In genomic region chr6:46098678-46099077, GRCh38 we compare ENCODE assay signal across 11 cellular contexts. TPM values are rescaled to one million over a fixed set of nuclear protein-coding genes. Genes with fewer than 3 reads are reported as not detected.
DNase-seq lines count a peak whose midpoint lies in the region; ATAC-seq, FAIRE-seq and TF ChIP-seq lines count a peak whose summit lies in the region.
"Had no signal": no experiment of that assay in that cellular context is flagged by ENCODE, and none has a peak within 500 bp of the region (broad histone marks: within the 10 kb centered on the region; RNA-seq: fewer than 3 reads in every experiment).

No MANE protein-coding gene starts in this region.

- no peaks in the 10 kb centered on the region for H3K36me3 Mint-ChIP-seq in endothelial cell (ENCODE audit: low read depth, unreplicated experiment)

- intact Hi-C loops in pancreas (cut with DNase I): loop anchor here in 1 of 3 donors (10.0 kb wide), 1 partner anchor 306 kb away; no protein-coding TSS in a partner anchor

- H3K4me1 Mint-ChIP-seq in endothelial cell (ENCODE audit: unreplicated experiment): no peaks in the 10 kb centered on the region

- peak; percentile 95 to 98 (median 97) for ATAC-seq in pancreas
- ATAC-seq in GM18519 (IDR thresholded peaks at IDR 0.05; ENCODE audit: low FRiP score, unreplicated experiment): no peak

- FAIRE-seq in pancreas (lab: Jason Lieb, UNC): no peak

- TF ChIP-seq CTCF in pancreas (IDR thresholded peaks at IDR 0.05): no peak
- no peak for TF ChIP-seq CTCF in endothelial cell (IDR thresholded peaks at IDR 0.05; ENCODE audit: unreplicated experiment)

- DNase-seq in DMS53 treated with DMSO at 0.1 percent for 48 hours (lab: John Stamatoyannopoulos, UW; ENCODE audit: unreplicated experiment): peak; percentile 73
- DNase-seq in NCI-H345 (lab: John Stamatoyannopoulos, UW): peak; percentile 84
- peak; percentile 34 for DNase-seq in dermis blood vessel endothelial cell
- DNase-seq in pancreas: peak; percentile 74 to 94 (median 84)
- DNase-seq in GOT3 (lab: John Stamatoyannopoulos, UW): no peak
- DNase-seq in endothelial cell (ENCODE audit: low spot score): no peak
- no peak for DNase-seq in stimulated activated CD4-positive, alpha-beta T cell treated with anti-CD3 and anti-CD28 coated beads, Interleukin-4, amount 100 ng/mL, for 1 hour
- DNase-seq: immature natural killer cell, NCI-H2171 had no signal

- no peak overlapping the region for H3K4me3 ChIP-seq in pancreas

- WGBS in pancreas, 2 donors: 18 to 21% methylated on average over 4 of the region's 4 CpGs

- H3K4me1 ChIP-seq in pancreas: peaks cover 5 to 9% (median 5%) of the 10 kb centered on the region in 3 donors

- no peaks in the 10 kb centered on the region for H3K27me3 ChIP-seq in pancreas

- H3K9me3 ChIP-seq in pancreas: no peaks in the 10 kb centered on the region

- H3K27me3 Mint-ChIP-seq in endothelial cell (ENCODE audit: unreplicated experiment): peaks cover 2% of the 10 kb centered on the region

- no peak overlapping the region for H3K27ac Mint-ChIP-seq in endothelial cell (ENCODE audit: unreplicated experiment)
- H3K27ac Mint-ChIP-seq: immature natural killer cell; T-helper 2 cell treated with Interferon-gamma antibody and Interleukin-4, amounts not matched to agents 5 μg/mL and 100 μg/mL, for 36 hours had no signal

- H3K4me3 Mint-ChIP-seq in endothelial cell (ENCODE audit: unreplicated experiment): no peak overlapping the region
- H3K4me3 Mint-ChIP-seq: immature natural killer cell; T-helper 2 cell treated with Interferon-gamma antibody and Interleukin-4, amounts not matched to agents 5 μg/mL and 100 μg/mL, for 36 hours had no signal

- H3K36me3 ChIP-seq in pancreas: no peaks in the 10 kb centered on the region

- no peaks in the 10 kb centered on the region for H3K9me3 Mint-ChIP-seq in endothelial cell (ENCODE audit: unreplicated experiment)

- H3K27ac ChIP-seq in pancreas: peak overlapping the region in 3 of 4 donors; percentile 25 to 55 (median 44)

RNA-seq across cellular contexts. Expression of gene ENPP4, which starts 31.1 kb away (rescaled TPM):
- 4.9 and 6.9 TPM in 2 replicates for total RNA-seq in dermis blood vessel endothelial cell
- total RNA-seq in pancreas: 10 to 100 TPM in 1 of 6 donors, 1 to 10 TPM in 5; 5.0 to 10.0 (median 6.7) TPM
- polyA plus RNA-seq in pancreas: 1 to 10 TPM; 2.8 to 9.9 TPM
- total RNA-seq in endothelial cell (ENCODE audit: unreplicated experiment): 6.1 TPM

Comparison
In these comparisons a context has a peak if more than half of its experiments do, and no peak if none do; other contexts are left out.
1. DNase-seq: peak in DMS53 treated with DMSO at 0.1 percent for 48 hours (single experiment), NCI-H345 (single experiment), dermis blood vessel endothelial cell (single experiment) and pancreas (6 of 6); none in GOT3 (single experiment), endothelial cell (single experiment) and stimulated activated CD4-positive, alpha-beta T cell treated with anti-CD3 and anti-CD28 coated beads, Interleukin-4, amount 100 ng/mL, for 1 hour (single experiment).